Comparison of ENCODE assay signal across 9 cellular contexts in the genomic region with DNA sequence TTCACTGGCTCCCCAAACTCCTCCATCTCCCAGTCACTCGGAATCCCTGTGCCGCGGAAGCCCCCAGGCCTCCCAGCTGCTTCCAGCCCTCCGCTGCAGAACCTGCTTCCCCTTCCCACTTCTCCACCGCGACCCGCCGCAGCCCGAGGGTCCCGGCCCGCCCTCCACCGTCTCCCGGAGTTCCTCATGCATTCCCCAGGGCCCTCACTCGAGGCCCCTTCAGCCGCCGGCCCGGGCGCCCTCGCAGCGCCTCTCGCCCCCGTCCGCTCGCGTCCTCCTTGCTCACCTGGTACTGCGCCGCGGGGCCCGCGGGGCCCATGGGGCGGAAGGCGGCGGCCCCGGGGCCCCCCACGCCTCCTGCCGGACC. TPM values are rescaled to one million over a fixed set of nuclear protein-coding genes. Genes with fewer than 3 reads are reported as not detected.
DNase-seq lines count a peak whose midpoint lies in the region; ATAC-seq and TF ChIP-seq lines count a peak whose summit lies in the region.
"Had no signal": no experiment of that assay in that cellular context is flagged by ENCODE, and none has a peak within 500 bp of the region (broad histone marks: within the 10 kb centered on the region; RNA-seq: fewer than 3 reads in every experiment).

No MANE protein-coding gene starts in this region.

- H3K27me3 ChIP-seq in A673 (replicated peaks; ENCODE audit: insufficient read depth, low read depth, low read length, poor library complexity) = no peaks in the 10 kb centered on the region

- H3K4me1 ChIP-seq in A673 (ENCODE audit: insufficient read depth, low read length, poor library complexity, severe bottlenecking) = peaks cover 39% of the 10 kb centered on the region

- no peak for TF ChIP-seq CTCF in A673 (conservative IDR thresholded peaks at IDR 0.05; ENCODE audit: low read depth, low read length)

- peak overlapping the region; percentile 95 for H3K4me3 ChIP-seq in A673 (ENCODE audit: low read depth, low read length, poor library complexity, severe bottlenecking)
- H3K4me3 ChIP-seq in skeletal muscle cell (ENCODE audit: low read depth, low read length) = peak overlapping the region; percentile 86

- no peaks in the 10 kb centered on the region for H3K9me3 ChIP-seq in A673 (ENCODE audit: low read depth, low read length, poor library complexity, severe bottlenecking)

- peaks cover 2% of the 10 kb centered on the region for H3K36me3 ChIP-seq in A673 (ENCODE audit: insufficient read depth, low read length, poor library complexity, severe bottlenecking)

- ATAC-seq in GM18858 (IDR thresholded peaks at IDR 0.05; ENCODE audit: unreplicated experiment) = peak; percentile 21
- peak; percentile 24 for ATAC-seq in HG03175 (IDR thresholded peaks at IDR 0.05; ENCODE audit: unreplicated experiment)
- ATAC-seq in activated CD4-positive, CD25-positive, alpha-beta regulatory T cell treated with anti-CD3 and anti-CD28 coated beads, Interleukin-2, amount 50 U/mL, for 24 hours = peak; percentile 33 to 44
- ATAC-seq in left ventricle myocardium superior = no peak

- POLR2A ChIA-PET in A673 (lab: Charles Lee; ENCODE audit: low non-redundant PET) = no interaction called here

- DNase-seq in A673 (ENCODE audit: low spot score) = no peak
- DNase-seq in left ventricle myocardium superior = peak; percentile 62
- DNase-seq in skeletal muscle cell (ENCODE audit: low read depth) = no peak
- no peak for DNase-seq in AG08395 (ENCODE audit: low spot score)
- DNase-seq in iPS-NIHi7 (ENCODE audit: extremely low spot score) = no peak

- no TSS peak for BruUV-seq in A673 (replicated peaks; lab: Mats Ljungman, UMichigan)

- H3K27ac ChIP-seq in A673 (ENCODE audit: low read depth, low read length, poor library complexity, severe bottlenecking) = peak overlapping the region; percentile 92

- intact Hi-C loops in A673 (cut with micrococcal nuclease; ENCODE audit: unreplicated experiment) = loop anchor here (1.0 kb wide), 1 partner anchor 15 kb away; a partner anchor contains a TSS
- intact Hi-C loops in left ventricle myocardium superior (cut with micrococcal nuclease) = no loop called here

- CTCF ChIA-PET in A673 (lab: Charles Lee) = interaction anchor here (0.7 kb wide), 1 partner anchor 87 kb away, joined by 5 read pairs; no protein-coding TSS in a partner anchor

RNA-seq across cellular contexts. Expression of a gene that starts 0.3 kb away (rescaled TPM):
- total RNA-seq in A673 (2021) (71.9 and 89.4 TPM in 2 replicates), left ventricle myocardium superior (28.4 TPM)

RNA-seq across cellular contexts. Expression of a gene that starts 14.7 kb away (rescaled TPM):
- total RNA-seq in A673 (2021) (81.0 and 90.4 TPM in 2 replicates), left ventricle myocardium superior (35.9 TPM)

RNA-seq across cellular contexts. Expression of a gene that starts 14.9 kb away (rescaled TPM):
- total RNA-seq in A673 (2021) (302 and 305 TPM in 2 replicates), left ventricle myocardium superior (141 TPM)

RNA-seq across cellular contexts. Expression of a gene that starts 31.3 kb away (rescaled TPM):
- total RNA-seq in A673 (2021) (not detected in 2 replicates), left ventricle myocardium superior (not detected)
- total RNA-seq: LHCN-M2 had no signal

RNA-seq across cellular contexts. Expression of a gene that starts 39.6 kb away (rescaled TPM):
- total RNA-seq in A673 (2021) (not detected in 2 replicates), left ventricle myocardium superior (not detected)
- total RNA-seq: LHCN-M2 had no signal
